In the genomic region with DNA sequence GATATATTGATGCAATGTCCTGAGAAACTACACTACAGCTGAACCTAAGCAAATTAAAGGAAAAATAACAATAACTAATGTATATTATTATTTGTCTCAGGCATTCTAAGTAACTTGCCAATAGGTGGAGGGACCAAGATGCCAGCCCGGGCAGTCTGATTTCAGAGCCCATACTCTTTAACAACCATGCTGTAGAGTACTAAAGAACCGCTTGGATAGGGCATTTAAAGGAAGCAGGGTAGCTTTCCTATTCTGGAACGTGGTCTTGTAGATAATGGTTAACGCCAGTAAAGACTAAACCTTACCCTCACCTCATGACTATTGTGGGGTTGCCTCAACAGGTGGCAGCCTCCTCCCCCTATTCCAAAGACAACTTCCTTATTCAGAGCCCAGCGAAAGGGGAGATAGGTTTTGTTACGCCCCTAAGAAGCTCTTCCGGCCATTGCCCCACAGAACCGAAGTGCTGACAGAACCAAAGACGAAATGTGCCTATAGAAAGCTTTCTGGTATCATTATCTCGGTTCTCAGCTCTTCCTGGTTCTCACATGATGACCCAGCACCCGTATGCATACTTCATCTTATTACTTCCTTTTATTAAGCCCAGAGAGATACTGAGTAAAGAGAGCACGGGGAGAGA, we compare ENCODE assay signal across 8 cellular contexts. TPM values are rescaled to one million over a fixed set of nuclear protein-coding genes. Genes with fewer than 3 reads are reported as not detected.
DNase-seq lines count a peak whose midpoint lies in the region; ATAC-seq and TF ChIP-seq lines count a peak whose summit lies in the region.

No MANE protein-coding gene starts in this region.

- H3K27me3 ChIP-seq in WERI-Rb-1 (ENCODE audit: insufficient read depth, low read depth, severe bottlenecking) (no peaks in the 10 kb centered on the region), colonic mucosa (no peaks in the 10 kb centered on the region), right lobe of liver (no peaks in the 10 kb centered on the region)

- H3K36me3 ChIP-seq in WERI-Rb-1, result peaks cover 36% of the 10 kb centered on the region
- H3K36me3 ChIP-seq in colonic mucosa, result no peaks in the 10 kb centered on the region
- H3K36me3 ChIP-seq in right lobe of liver, result no peaks in the 10 kb centered on the region

- H3K9me3 ChIP-seq in WERI-Rb-1 (ENCODE audit: severe bottlenecking) (no peaks in the 10 kb centered on the region), colonic mucosa (no peaks in the 10 kb centered on the region), right lobe of liver (no peaks in the 10 kb centered on the region)

- peak overlapping the region; percentile 69 to 100 for H3K9ac ChIP-seq in colonic mucosa (ENCODE audit: low read depth in 2 of 2, low read length in 2 of 2)

- ATAC-seq in HG02678 (IDR thresholded peaks at IDR 0.05; ENCODE audit: unreplicated experiment) (peak; percentile 40), right lobe of liver (peak; percentile 9 to 48 (median 28))

- H3K4me3 ChIP-seq in WERI-Rb-1 (ENCODE audit: low read depth, low read length) (peak overlapping the region; percentile 88), colonic mucosa (peak overlapping the region; percentile 37), right lobe of liver (peak overlapping the region; percentile 56 to 89 (median 84))

- H3K4me1 ChIP-seq in colonic mucosa (no peaks in the 10 kb centered on the region), right lobe of liver (peaks cover 0 to 20% (median 10%) of the 10 kb centered on the region in 4 donors)

- DNase-seq in NCI-H2029 (lab: John Stamatoyannopoulos, UW) (peak; percentile 36), NCI-H2029 treated with DMSO at 0.1 percent for 48 hours (lab: John Stamatoyannopoulos, UW) (no peak), NCI-H1092 (lab: John Stamatoyannopoulos, UW) (peak; percentile 34), WERI-Rb-1 (peak; percentile 47), colonic mucosa (peak; percentile 67), right lobe of liver (peak; percentile 36 to 51 (median 48))
- peak; percentile 46 for DNase-seq in stimulated activated CD8-positive, alpha-beta memory T cell treated with anti-CD3 and anti-CD28 coated beads, Interleukin-4, amount 100 ng/mL, for 48 hours

- no peak for TF ChIP-seq CTCF in WERI-Rb-1 (IDR thresholded peaks at IDR 0.05; ENCODE audit: low read depth, low read length)
- TF ChIP-seq CTCF in colonic mucosa (IDR thresholded peaks at IDR 0.05), result no peak
- no peak for TF ChIP-seq CTCF in right lobe of liver (IDR thresholded peaks at IDR 0.05)

- no peak for TF ChIP-seq POLR2A in right lobe of liver (IDR thresholded peaks at IDR 0.05)

- WGBS in right lobe of liver (ENCODE audit: insufficient coverage, low coverage, low lambda C conversion rate, missing lambda C conversion rate), result 0% methylated on average over 12 of the region's 12 CpGs

- intact Hi-C loops in colonic mucosa (cut with DNase I), result loop anchor here (10.0 kb wide), 1 partner anchor 77 kb away; no protein-coding TSS in a partner anchor
- intact Hi-C loops in right lobe of liver (cut with DNase I), result no loop called here

- H3K27ac ChIP-seq in WERI-Rb-1, result peak overlapping the region; percentile 81
- peak overlapping the region; percentile 98 for H3K27ac ChIP-seq in colonic mucosa
- peak overlapping the region; percentile 96 for H3K27ac ChIP-seq in right lobe of liver

RNA-seq across cellular contexts. Expression of a gene that starts 0.7 kb away (rescaled TPM):
- 10 to 100 TPM; 33.9 to 39.4 TPM for total RNA-seq in colonic mucosa
- 10 to 100 TPM; 10.1 to 16.6 (median 13.1) TPM for total RNA-seq in right lobe of liver

Comparison
In these comparisons a context has a peak if more than half of its experiments do, and no peak if none do; other contexts are left out.
1. H3K4me3 ChIP-seq: peak in every context shown above with its lines; median percentile 88 in WERI-Rb-1; 84 in right lobe of liver; 37 in colonic mucosa.